26 cellular contexts compared by ENCODE assay signal in the genomic region with DNA sequence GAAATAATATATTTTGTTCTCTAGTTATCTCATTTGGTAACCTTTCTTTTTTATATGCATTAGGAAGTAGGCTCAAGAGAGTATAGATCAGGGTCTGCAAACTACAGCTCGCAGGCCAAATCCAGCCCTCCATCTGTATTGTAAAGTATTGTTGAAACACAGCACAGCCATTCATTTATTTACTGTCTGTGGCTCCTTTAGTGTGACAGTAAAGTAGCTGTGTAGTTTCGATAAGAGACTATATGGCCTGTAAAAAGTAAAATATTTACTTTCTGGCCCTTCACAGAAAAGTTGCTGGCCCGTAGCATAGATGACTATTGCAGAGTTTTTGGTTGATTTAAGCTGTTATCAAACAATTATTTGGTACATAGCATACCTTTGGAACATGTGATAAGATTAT.
"Had no signal": no experiment of that assay in that cellular context is flagged by ENCODE, and none has a peak within 500 bp of the region (broad histone marks: within the 10 kb centered on the region; RNA-seq: fewer than 3 reads in every experiment).

No MANE protein-coding gene starts in this region.

- H3K9me3 ChIP-seq: colonic mucosa, esophagus muscularis mucosa, esophagus squamous epithelium, gastrocnemius medialis, gastroesophageal sphincter had no signal

- H3K27ac ChIP-seq: colonic mucosa, coronary artery, dorsolateral prefrontal cortex, epithelial cell of prostate, esophagus muscularis mucosa, esophagus squamous epithelium, foreskin keratinocyte, gastrocnemius medialis, gastroesophageal sphincter, heart left ventricle, heart right ventricle had no signal

- H3K4me3 ChIP-seq: colonic mucosa, coronary artery, dorsolateral prefrontal cortex, esophagus muscularis mucosa, esophagus squamous epithelium, gastrocnemius medialis, gastroesophageal sphincter, heart left ventricle, heart right ventricle had no signal

- H3K4me1 ChIP-seq: colonic mucosa, esophagus squamous epithelium, foreskin keratinocyte, gastrocnemius medialis, gastroesophageal sphincter had no signal

- H3K36me3 ChIP-seq: colonic mucosa had no signal

- DNase-seq: colonic mucosa; cortex of kidney; dermis blood vessel endothelial cell; dorsolateral prefrontal cortex; effector CD4-positive, alpha-beta T cell; effector CD8-positive, alpha-beta T cell; effector memory CD4-positive, alpha-beta T cell; effector memory CD8-positive, alpha-beta T cell; endodermal cell; erythroblast; esophagus squamous epithelium; foreskin fibroblast; foreskin keratinocyte; foreskin melanocyte; gastrocnemius medialis; glutamatergic neuron; head of caudate nucleus; heart left ventricle; heart right ventricle had no signal

- FAIRE-seq: endometrium, endothelial cell of umbilical vein had no signal

- H3K27me3 ChIP-seq: colonic mucosa, dorsolateral prefrontal cortex, esophagus muscularis mucosa, esophagus squamous epithelium, foreskin keratinocyte, gastrocnemius medialis, gastroesophageal sphincter, heart left ventricle, heart right ventricle had no signal

- ATAC-seq: effector memory CD8-positive, alpha-beta T cell; esophagus mucosa; foreskin keratinocyte; gastrocnemius medialis; gastroesophageal sphincter; heart left ventricle; heart right ventricle had no signal
